8 cellular contexts compared by ENCODE assay signal in genomic region chr1:43414634-43415223, GRCh38. TPM values are rescaled to one million over a fixed set of nuclear protein-coding genes. Genes with fewer than 3 reads are reported as not detected.
DNase-seq lines count a peak whose midpoint lies in the region; ATAC-seq and TF ChIP-seq lines count a peak whose summit lies in the region.

No MANE protein-coding gene starts in this region.

- H3K36me3 ChIP-seq in GM23338 (ENCODE audit: insufficient read depth): no peaks in the 10 kb centered on the region
- H3K36me3 ChIP-seq in effector memory CD4-positive, alpha-beta T cell (ENCODE audit: control insufficient read depth, insufficient read depth, low read length): peaks cover 36% of the 10 kb centered on the region

- no peaks in the 10 kb centered on the region for H3K4me1 Mint-ChIP-seq in GM23338

- no peak overlapping the region for H3K4me2 ChIP-seq in GM23338

- H3K27me3 Mint-ChIP-seq in GM23338 (ENCODE audit: insufficient read depth, low read depth, poor library complexity): peaks cover 4% of the 10 kb centered on the region

- no peaks in the 10 kb centered on the region for H4K20me1 ChIP-seq in GM23338 (replicated peaks; ENCODE audit: insufficient read depth)

- H3K4me3 Mint-ChIP-seq in GM23338: no peak overlapping the region; the same call in 2 of the 3 replicates

- no peak overlapping the region for H3K27ac ChIP-seq in GM23338 (ENCODE audit: low read depth)
- H3K27ac ChIP-seq in effector memory CD4-positive, alpha-beta T cell (ENCODE audit: insufficient read depth, low read length, poor library complexity, severe bottlenecking): no peak overlapping the region

- no peaks in the 10 kb centered on the region for H3K9me2 ChIP-seq in GM23338 (ENCODE audit: insufficient read depth)

- H3K9me3 Mint-ChIP-seq in GM23338: peaks cover 5% of the 10 kb centered on the region; the same call in 1 of the 3 replicates

- H3K27me3 ChIP-seq in GM23338 (ENCODE audit: insufficient read depth): no peaks in the 10 kb centered on the region
- no peaks in the 10 kb centered on the region for H3K27me3 ChIP-seq in effector memory CD4-positive, alpha-beta T cell (replicated peaks; ENCODE audit: control insufficient read depth, insufficient read depth, low read length, poor library complexity, severe bottlenecking)

- DNase-seq in ACHN (peak; percentile 56), GM23338 (ENCODE audit: low spot score) (peak; percentile 91), NCI-H748 treated with DMSO at 0.1 percent for 48 hours (lab: John Stamatoyannopoulos, UW) (peak; percentile 95), myocyte (ENCODE audit: low read depth) (peak; percentile 44)
- peak; percentile 53 to 67 for DNase-seq in activated CD4-positive, alpha-beta T cell treated with anti-CD3 and anti-CD28 coated beads, Interleukin-2, amount 50 U/mL, for 48 hours
- DNase-seq in effector memory CD4-positive, alpha-beta T cell: peak; percentile 13 to 43 (median 25)
- peak; percentile 38 to 58 for DNase-seq in stimulated activated CD8-positive, alpha-beta memory T cell treated with anti-CD3 and anti-CD28 coated beads, Interleukin-7, amount 100 ng/mL, for 4 hours (ENCODE audit: low read depth in 2 of 2)

- H2AFZ ChIP-seq in GM23338: no peak overlapping the region

- no peaks in the 10 kb centered on the region for H3K9me3 ChIP-seq in effector memory CD4-positive, alpha-beta T cell (ENCODE audit: control insufficient read depth, low read length)

- peak; percentile 77 to 82 for TF ChIP-seq CTCF in GM23338 (conservative IDR thresholded peaks at IDR 0.05; ENCODE audit: low read depth in 2 of 2)

- no peak overlapping the region for H3K4me3 ChIP-seq in GM23338
- H3K4me3 ChIP-seq in effector memory CD4-positive, alpha-beta T cell (ENCODE audit: insufficient read depth, low read depth, low read length, poor library complexity, severe bottlenecking): no peak overlapping the region

- 0 out of 3 replicates have a peak, but pooled peaks cover 2% of the 10 kb centered on the region for H3K36me3 Mint-ChIP-seq in GM23338 (ENCODE audit: low read depth)

- no peaks in the 10 kb centered on the region for H3F3A ChIP-seq in GM23338 (replicated peaks; ENCODE audit: low read depth)

- no peaks in the 10 kb centered on the region for H3K79me2 ChIP-seq in GM23338 (replicated peaks; ENCODE audit: insufficient read depth)

- in situ Hi-C loops in ACHN (cut with HindIII; ENCODE audit: low pct_ligation_motif_present, low pct_unique_long_range_greater_than_20kb, low sequenced_read_pairs): no loop called here

- no peaks in the 10 kb centered on the region for H3K4me1 ChIP-seq in GM23338 (ENCODE audit: insufficient read depth)
- H3K4me1 ChIP-seq in effector memory CD4-positive, alpha-beta T cell (ENCODE audit: control insufficient read depth, insufficient read depth, low read length, poor library complexity, severe bottlenecking): no peaks in the 10 kb centered on the region

- H3K27ac Mint-ChIP-seq in GM23338: no peak overlapping the region

- ATAC-seq in GM23338 (peak; percentile 100), HG03159 (IDR thresholded peaks at IDR 0.05; ENCODE audit: unreplicated experiment) (no peak)

TF ChIP-seq in GM23338, 12 proteins besides CTCF, POLR2A, EP300 and RAD21:
- no peak for TF ChIP-seq POLR2AphosphoS5 (IDR thresholded peaks at IDR 0.05; ENCODE audit: low read depth)
- no peak for TF ChIP-seq ZNF114 (CRISPR knock-in tag; IDR thresholded peaks at IDR 0.05)
- no peak for TF ChIP-seq STAT1 (IDR thresholded peaks at IDR 0.05; ENCODE audit: unreplicated experiment)
- TF ChIP-seq CREB1 (CRISPR knock-in tag; IDR thresholded peaks at IDR 0.05; ENCODE audit: low read depth): no peak
- no peak for TF ChIP-seq REST (IDR thresholded peaks at IDR 0.05; ENCODE audit: unreplicated experiment)

RNA-seq across cellular contexts. Expression of gene SZT2, which starts 25.0 kb away (rescaled TPM):
- total RNA-seq in GM23338 (2014; rRNA removed; shearing (Covaris generic)): 11.8 and 16.1 TPM in 2 replicates
- polyA plus RNA-seq in GM23338 (2016; fragmentation: Nextera tagmentation; extraction: Ambion mirVana): 3.8 and 4.1 TPM in 2 replicates
- 13.8 and 19.5 TPM in 2 replicates for total RNA-seq in myocyte
- polyA plus RNA-seq in myocyte (2012): 15.6 TPM

RNA-seq across cellular contexts. Expression of gene MED8, which starts 25.1 kb away (rescaled TPM):
- total RNA-seq in GM23338 (2014; rRNA removed; shearing (Covaris generic)): 16.6 and 17.6 TPM in 2 replicates
- 23.6 and 25.7 TPM in 2 replicates for polyA plus RNA-seq in GM23338 (2016; fragmentation: Nextera tagmentation; extraction: Ambion mirVana)
- total RNA-seq in myocyte: 24.8 and 37.0 TPM in 2 replicates
- polyA plus RNA-seq in myocyte (2012): 44.2 TPM

RNA-seq across cellular contexts. Expression of gene HYI, which starts 39.0 kb away (rescaled TPM):
- total RNA-seq in GM23338 (2014; rRNA removed; shearing (Covaris generic)): 13.2 and 18.9 TPM in 2 replicates
- polyA plus RNA-seq in GM23338 (2016; fragmentation: Nextera tagmentation; extraction: Ambion mirVana): 13.5 and 14.3 TPM in 2 replicates
- 8.7 and 12.4 TPM in 2 replicates for total RNA-seq in myocyte
- 17.7 TPM for polyA plus RNA-seq in myocyte (2012)

RNA-seq across cellular contexts. Expression of gene ELOVL1, which starts 46.9 kb away (rescaled TPM):
- 15.7 and 16.7 TPM in 2 replicates for total RNA-seq in GM23338 (2014; rRNA removed; shearing (Covaris generic))
- polyA plus RNA-seq in GM23338 (2016; fragmentation: Nextera tagmentation; extraction: Ambion mirVana): 23.0 and 23.3 TPM in 2 replicates
- total RNA-seq in myocyte: 47.3 and 48.2 TPM in 2 replicates
- 101 TPM for polyA plus RNA-seq in myocyte (2012)

RNA-seq across cellular contexts. Expression of gene CDC20, which starts 55.9 kb away (rescaled TPM):
- total RNA-seq in GM23338 (2014; rRNA removed; shearing (Covaris generic)): 244 and 252 TPM in 2 replicates
- polyA plus RNA-seq in GM23338 (2016; fragmentation: Nextera tagmentation; extraction: Ambion mirVana): 207 and 226 TPM in 2 replicates
- 0.68 and 2.0 TPM in 2 replicates for total RNA-seq in myocyte
- polyA plus RNA-seq in myocyte (2012): 0.67 TPM

Comparison
In these comparisons a context has a peak if more than half of its experiments do, and no peak if none do; other contexts are left out.
1. DNase-seq: peak in every context shown above with its lines; median percentile 95 in NCI-H748 treated with DMSO at 0.1 percent for 48 hours; 91 in GM23338; 60 in activated CD4-positive, alpha-beta T cell treated with anti-CD3 and anti-CD28 coated beads, Interleukin-2, amount 50 U/mL, for 48 hours; 56 in ACHN; 48 in stimulated activated CD8-positive, alpha-beta memory T cell treated with anti-CD3 and anti-CD28 coated beads, Interleukin-7, amount 100 ng/mL, for 4 hours; 44 in myocyte; 25 in effector memory CD4-positive, alpha-beta T cell.